ENCODE assay signal across 8 cellular contexts in the genomic region with DNA sequence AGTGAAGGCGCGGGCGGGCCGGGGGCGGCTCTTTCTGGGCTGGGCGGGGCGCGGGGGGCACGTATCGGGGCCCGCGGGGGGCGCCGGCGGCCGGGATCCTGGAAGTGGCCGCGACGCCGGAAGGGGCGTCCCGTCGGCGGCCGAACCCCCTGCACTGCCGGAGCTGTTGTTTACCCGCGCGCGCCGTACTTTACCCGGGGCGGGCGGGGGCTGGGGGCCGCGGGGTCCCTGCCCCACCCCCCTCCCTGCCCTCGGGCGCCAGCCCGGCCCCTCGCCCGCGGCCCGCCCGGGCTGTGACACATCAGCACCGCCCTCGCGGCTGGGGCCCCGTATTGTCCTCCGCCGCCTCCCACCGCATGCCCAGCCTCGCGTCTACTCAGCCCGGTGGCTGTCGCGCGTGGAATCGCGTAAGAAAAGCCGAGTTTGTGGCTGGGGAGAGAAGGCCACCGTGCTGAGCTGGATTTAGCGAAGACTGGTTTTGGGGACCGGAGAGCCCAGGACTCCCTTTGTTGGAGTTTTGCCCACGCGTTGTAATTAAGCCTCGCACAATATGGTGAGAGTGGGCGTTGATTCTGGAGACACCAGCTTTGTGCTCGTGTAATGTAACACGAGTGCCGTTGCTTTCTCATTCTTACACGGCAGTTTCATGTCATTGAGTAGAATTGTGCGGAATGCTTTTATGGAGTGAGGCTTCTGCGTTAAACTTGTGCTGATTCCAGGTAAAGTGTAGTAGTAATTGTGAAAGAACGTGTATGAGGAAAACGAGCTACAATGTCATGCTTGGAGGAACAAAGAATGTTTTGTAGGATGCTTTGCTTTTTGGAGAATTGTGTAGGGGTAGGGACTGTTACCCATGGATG. TPM values are rescaled to one million over a fixed set of nuclear protein-coding genes. Genes with fewer than 3 reads are reported as not detected.
DNase-seq lines count a peak whose midpoint lies in the region; ATAC-seq, FAIRE-seq and TF ChIP-seq lines count a peak whose summit lies in the region.

No MANE protein-coding gene starts in this region.

- TF ChIP-seq CTCF in chondrocyte (IDR thresholded peaks at IDR 0.05): no peak

- H3K4me3 Mint-ChIP-seq in activated CD4-positive, alpha-beta T cell treated with anti-CD3 and anti-CD28 coated beads for 36 hours: peak overlapping the region; percentile 87
- peak overlapping the region; percentile 81 for H3K4me3 Mint-ChIP-seq in chondrocyte (ENCODE audit: unreplicated experiment)

- H3K27me3 Mint-ChIP-seq in activated CD4-positive, alpha-beta T cell treated with anti-CD3 and anti-CD28 coated beads for 36 hours: no peaks in the 10 kb centered on the region
- no peaks in the 10 kb centered on the region for H3K27me3 Mint-ChIP-seq in chondrocyte (ENCODE audit: low read depth)

- no peak for FAIRE-seq in GM19239 (lab: Jason Lieb, UNC)

- no peaks in the 10 kb centered on the region for H3K36me3 ChIP-seq in HAP-1 (replicated peaks)

- H3K4me3 ChIP-seq in HAP-1: peak overlapping the region; percentile 62

- intact Hi-C loops in activated CD4-positive, alpha-beta T cell treated with anti-CD3 and anti-CD28 coated beads for 36 hours (cut with DNase I, micrococcal nuclease): loop anchor here (1.0 to 5.0 kb wide), 7 partner anchors 47 to 358 kb away; partner anchors contain the start of gene CCT8 (in 1 of the 2)

- peaks cover 12% of the 10 kb centered on the region for H3K4me1 ChIP-seq in HAP-1

- ATAC-seq in activated CD4-positive, alpha-beta T cell treated with anti-CD3 and anti-CD28 coated beads for 36 hours: peak; percentile 64

- H3K27ac Mint-ChIP-seq in activated CD4-positive, alpha-beta T cell treated with anti-CD3 and anti-CD28 coated beads for 36 hours: peak overlapping the region; percentile 96
- H3K27ac Mint-ChIP-seq in chondrocyte (ENCODE audit: unreplicated experiment): peak overlapping the region; percentile 92

- POLR2A ChIA-PET in activated CD4-positive, alpha-beta T cell treated with anti-CD3 and anti-CD28 coated beads for 36 hours (lab: Charles Lee): interaction anchor here (0.8 to 3.5 kb wide), 14 partner anchors 9 to 275 kb away, joined by 3 to 23 read pairs (median 6); partner anchors contain the start of genes CCT8 and USP16

- H3K9me3 Mint-ChIP-seq in activated CD4-positive, alpha-beta T cell treated with anti-CD3 and anti-CD28 coated beads for 36 hours (ENCODE audit: low read depth): peaks cover 8% of the 10 kb centered on the region
- no peaks in the 10 kb centered on the region for H3K9me3 Mint-ChIP-seq in chondrocyte (ENCODE audit: low read depth)

- no peaks in the 10 kb centered on the region for H3K27me3 ChIP-seq in HAP-1 (ENCODE audit: low read depth)

- H3K9me3 ChIP-seq in HAP-1: no peaks in the 10 kb centered on the region

- in situ Hi-C loops in HAP-1 (cut with MboI; ENCODE audit: low sequenced_read_pairs): no loop called here

- H3K36me3 Mint-ChIP-seq in activated CD4-positive, alpha-beta T cell treated with anti-CD3 and anti-CD28 coated beads for 36 hours (ENCODE audit: low read depth): peaks cover 21% of the 10 kb centered on the region
- no peaks in the 10 kb centered on the region for H3K36me3 Mint-ChIP-seq in chondrocyte (ENCODE audit: low read depth)

- H3K4me1 Mint-ChIP-seq in activated CD4-positive, alpha-beta T cell treated with anti-CD3 and anti-CD28 coated beads for 36 hours: peaks cover 62% of the 10 kb centered on the region
- peaks cover 59% of the 10 kb centered on the region for H3K4me1 Mint-ChIP-seq in chondrocyte (ENCODE audit: low read depth)

- DNase-seq in ELF-1 (ENCODE audit: low read depth, low spot score): peak; percentile 48
- no peak for DNase-seq in HAP-1 (ENCODE audit: low spot score in 2 of 2)
- DNase-seq in NCI-H1092 treated with DMSO at 0.1 percent for 48 hours (lab: John Stamatoyannopoulos, UW): peak; percentile 55
- DNase-seq in activated CD4-positive, alpha-beta T cell treated with anti-CD3 and anti-CD28 coated beads for 36 hours: peak; percentile 85
- DNase-seq in chondrocyte (ENCODE audit: low spot score): no peak
- peak; percentile 82 for DNase-seq in left kidney (ENCODE audit: low read depth, low spot score)
- peak; percentile 55 to 68 for DNase-seq in stimulated activated CD4-positive, alpha-beta T cell treated with anti-CD3 and anti-CD28 coated beads, Interleukin-1b, Interleukin-23, amount 100 ng/mL, for 4 hours (ENCODE audit: low read depth in 2 of 2)
- DNase-seq in GM19239 (ENCODE audit: insufficient read length, low spot score): no peak

- CTCF ChIA-PET in activated CD4-positive, alpha-beta T cell treated with anti-CD3 and anti-CD28 coated beads for 36 hours (lab: Charles Lee): interaction anchor here (0.5 to 2.5 kb wide), 12 partner anchors 38 to 224 kb away, joined by 3 to 11 read pairs (median 5); no protein-coding TSS in a partner anchor

RNA-seq across cellular contexts. Expression of gene BACH1, which starts 0.6 kb away (rescaled TPM):
- 10 to 100 TPM; 24.1 to 27.0 TPM for total RNA-seq in activated CD4-positive, alpha-beta T cell treated with anti-CD3 and anti-CD28 coated beads for 36 hours
- total RNA-seq in chondrocyte: 85.4 to 123 TPM (median 120 TPM) in 3 replicates

Comparison
In these comparisons a context has a peak if more than half of its experiments do, and no peak if none do; other contexts are left out.
1. DNase-seq: peak in ELF-1 (single experiment), NCI-H1092 treated with DMSO at 0.1 percent for 48 hours (single experiment), activated CD4-positive, alpha-beta T cell treated with anti-CD3 and anti-CD28 coated beads for 36 hours (single experiment), left kidney (single experiment) and stimulated activated CD4-positive, alpha-beta T cell treated with anti-CD3 and anti-CD28 coated beads, Interleukin-1b, Interleukin-23, amount 100 ng/mL, for 4 hours (2 of 2); none in HAP-1 (0 of 2), chondrocyte (single experiment) and GM19239 (single experiment).